In the genomic region with DNA sequence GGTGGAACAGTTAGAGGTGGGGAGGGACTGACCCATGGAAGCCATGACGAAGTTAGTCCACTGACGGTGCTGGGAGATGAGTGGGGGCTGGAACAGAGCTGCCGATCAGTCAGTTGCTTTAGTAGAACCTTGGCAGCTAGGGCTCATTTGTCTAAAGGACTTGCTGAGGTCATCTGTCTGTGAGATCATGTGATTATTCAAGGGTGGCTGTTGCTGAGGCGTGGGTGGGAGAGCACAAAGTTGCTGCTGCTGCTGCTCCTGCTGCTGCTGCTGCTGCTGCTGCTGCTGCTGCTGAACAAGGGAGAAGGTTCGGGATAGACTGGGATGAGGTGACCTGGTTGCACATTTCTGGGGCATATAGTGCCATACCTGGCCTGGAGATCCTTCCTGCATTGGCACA, we compare ENCODE assay signal across 23 cellular contexts.
DNase-seq lines count a peak whose midpoint lies in the region; ATAC-seq and TF ChIP-seq lines count a peak whose summit lies in the region.
"Had no signal": no experiment of that assay in that cellular context is flagged by ENCODE, and none has a peak within 500 bp of the region (broad histone marks: within the 10 kb centered on the region; RNA-seq: fewer than 3 reads in every experiment).

No MANE protein-coding gene starts in this region.

- no peaks in the 10 kb centered on the region for H3K9me3 ChIP-seq in spleen
- H3K9me3 ChIP-seq: SJCRH30 had no signal

- no peak for TF ChIP-seq CTCF in spleen (IDR thresholded peaks at IDR 0.05 in 8 of 11, conservative IDR thresholded peaks at IDR 0.05 in 3 of 11)

- ATAC-seq in GM19351 (IDR thresholded peaks at IDR 0.05; ENCODE audit: unreplicated experiment) = peak; percentile 56
- no peak for ATAC-seq in GM19452 (IDR thresholded peaks at IDR 0.05; ENCODE audit: unreplicated experiment)
- no peak for ATAC-seq in HG02763 (IDR thresholded peaks at IDR 0.05; ENCODE audit: unreplicated experiment)
- ATAC-seq: GM23338, HCT116, HepG2, PC-3 had no signal

- no peak overlapping the region for H3K4me3 ChIP-seq in spleen
- H3K4me3 ChIP-seq: GM23338, SJCRH30 had no signal

- H3K27me3 ChIP-seq in spleen (replicated peaks in 1 of 7) = no peaks in the 10 kb centered on the region
- H3K27me3 ChIP-seq: SJCRH30 had no signal

- intact Hi-C loops in spleen (cut with DNase I; ENCODE audit: low total_unique reads) = no loop called here

- no peak overlapping the region for H3K27ac ChIP-seq in spleen
- H3K27ac ChIP-seq: RWPE1, SJCRH30 had no signal

- no peaks in the 10 kb centered on the region for H3K36me3 ChIP-seq in spleen
- H3K36me3 ChIP-seq: SJCRH30 had no signal

- H3K4me1 ChIP-seq in spleen = no peaks in the 10 kb centered on the region
- H3K4me1 ChIP-seq: SJCRH30 had no signal

- DNase-seq in SK-N-DZ (ENCODE audit: low spot score) (peak; percentile 22), kidney tubule cell (ENCODE audit: low spot score) (peak; percentile 1), spleen (peak; percentile 31), HPDE6-E6E7 (ENCODE audit: extremely low spot score) (no peak)
- DNase-seq: CD4-positive, CD25-positive, alpha-beta regulatory T cell; COR-L47; DMS 273 treated with DMSO at 0.1 percent for 48 hours; DND-41; KG1; NCI-H1417; NCI-H187; NCI-H2107; NCI-H226; NCI-H526; PC-3; SJCRH30 had no signal

- TF ChIP-seq POLR2A in spleen (IDR thresholded peaks at IDR 0.05) = no peak

- WGBS in spleen, 5 donors = 72 to 90% (median 82%) methylated on average over 5 of the region's 5 CpGs
